1 cellular context compared by ENCODE assay signal in the genomic region with DNA sequence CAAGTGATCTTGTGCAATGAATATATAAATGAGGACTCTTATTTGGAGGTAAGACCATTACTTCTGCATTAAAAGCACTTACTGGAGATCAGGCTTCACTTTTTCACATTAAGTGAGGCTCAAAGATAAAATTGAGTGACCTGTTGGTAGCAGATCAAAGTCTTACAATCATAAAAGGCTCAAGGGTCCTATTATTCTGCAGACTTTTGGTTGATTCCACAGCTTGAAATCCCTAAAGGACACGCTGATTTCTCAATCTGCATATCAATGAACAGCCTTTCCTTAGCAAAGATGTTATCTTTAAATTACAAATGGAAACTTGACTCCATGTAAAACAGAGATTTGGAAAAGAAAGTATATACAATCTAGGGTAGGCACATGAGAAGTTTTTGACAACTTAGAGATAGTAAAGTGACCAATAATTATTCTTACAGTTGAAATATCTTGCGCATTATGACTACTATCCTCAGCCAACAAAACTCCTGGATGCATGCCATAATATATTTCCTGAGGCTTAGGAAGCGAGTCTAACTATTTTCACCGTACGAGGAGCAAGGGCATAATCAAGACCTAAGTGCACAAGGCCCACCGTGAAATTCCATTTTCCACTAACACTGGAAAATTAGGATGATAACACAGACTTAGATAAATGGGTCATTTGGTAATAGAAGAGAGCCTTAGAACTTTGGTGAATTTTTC.
TF ChIP-seq lines count a peak whose summit lies in the region.

No MANE protein-coding gene starts in this region.

TF ChIP-seq in endothelial cell of umbilical vein, 7 proteins besides CTCF, POLR2A, EP300 and RAD21:
- TF ChIP-seq FOS (IDR thresholded peaks at IDR 0.05; ENCODE audit: borderline replicate concordance, insufficient read depth, low read length) (no peak), JUN (IDR thresholded peaks at IDR 0.05; ENCODE audit: borderline replicate concordance, insufficient read depth, insufficient read length, low read depth) (no peak), EZH2 (IDR thresholded peaks at IDR 0.05; ENCODE audit: borderline replicate concordance, low read depth, low read length, severe bottlenecking) (no peak), GATA2 (IDR thresholded peaks at IDR 0.05; ENCODE audit: insufficient read depth, insufficient read length, low read depth, low read length) (no peak), POLR2AphosphoS5 (IDR thresholded peaks at IDR 0.05; ENCODE audit: insufficient read depth, low read depth, low read length) (no peak), MAX (IDR thresholded peaks at IDR 0.05; ENCODE audit: insufficient read depth, insufficient read length) (no peak), MYC (IDR thresholded peaks at IDR 0.05; ENCODE audit: low read depth, low read length) (no peak)
